8 cellular contexts compared by ENCODE assay signal in the genomic region with DNA sequence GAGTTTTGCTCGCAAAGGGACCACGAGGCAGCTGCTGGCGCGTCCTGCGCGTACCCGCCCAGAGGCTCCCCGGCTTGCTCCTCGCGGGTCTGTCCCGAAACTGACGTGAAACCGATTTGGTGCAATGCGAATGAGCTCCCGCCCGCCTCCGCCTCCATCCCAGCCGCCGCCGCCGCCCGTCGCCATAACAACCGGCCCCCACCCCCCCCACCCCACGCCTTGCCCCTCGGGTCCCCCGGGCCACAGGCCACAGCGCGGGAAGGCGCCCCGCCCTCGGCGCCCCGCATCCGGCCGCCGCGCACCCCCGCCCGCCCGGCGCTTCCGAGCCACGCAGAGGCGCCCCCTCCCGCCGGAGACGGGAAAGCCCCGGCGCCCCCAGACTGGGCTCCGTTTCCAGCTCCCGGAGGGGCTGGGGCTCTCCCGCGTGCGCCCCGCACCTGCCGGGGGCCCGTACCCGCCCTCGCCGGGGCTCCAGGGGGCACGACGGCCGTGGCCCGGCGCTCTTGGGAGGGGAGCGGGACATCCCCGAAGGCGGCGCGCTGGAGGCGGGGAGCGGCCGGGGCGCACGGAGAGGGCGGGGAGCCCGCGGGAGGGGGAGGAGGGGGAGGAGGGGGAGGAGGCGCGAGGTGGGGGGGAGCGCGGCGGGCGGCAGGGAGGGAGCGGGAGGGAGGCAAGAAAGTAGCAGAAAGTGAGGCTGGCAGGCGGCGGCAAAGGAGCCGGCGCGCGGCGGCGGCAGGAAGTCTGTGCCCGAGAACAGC. TPM values are rescaled to one million over a fixed set of nuclear protein-coding genes. Genes with fewer than 3 reads are reported as not detected.
A peak's percentile ranks its signal among the peaks of the same experiment; 100 is the strongest.
DNase-seq lines count a peak whose midpoint lies in the region; ATAC-seq and TF ChIP-seq lines count a peak whose summit lies in the region.

Gene CAMK1D (plus strand): TSS at position 678 of the 758 bp plus-strand sequence.

- H3K27me3 Mint-ChIP-seq in activated CD4-positive, alpha-beta T cell treated with anti-CD3 and anti-CD28 coated beads for 36 hours = peaks cover 4% of the 10 kb centered on the region

- H3K36me3 Mint-ChIP-seq in activated CD4-positive, alpha-beta T cell treated with anti-CD3 and anti-CD28 coated beads for 36 hours (ENCODE audit: low read depth) = peaks cover 3% of the 10 kb centered on the region

- peak; percentile 56 for ATAC-seq in HG02642 (IDR thresholded peaks at IDR 0.05; ENCODE audit: poor library complexity, unreplicated experiment)
- peak; percentile 56 for ATAC-seq in activated CD4-positive, alpha-beta T cell treated with anti-CD3 and anti-CD28 coated beads for 36 hours

- H3K9me3 Mint-ChIP-seq in activated CD4-positive, alpha-beta T cell treated with anti-CD3 and anti-CD28 coated beads for 36 hours (ENCODE audit: low read depth) = no peaks in the 10 kb centered on the region

- POLR2A ChIA-PET in activated CD4-positive, alpha-beta T cell treated with anti-CD3 and anti-CD28 coated beads for 36 hours (lab: Charles Lee) = interaction anchor here (0.7 to 0.9 kb wide), 3 partner anchors 11 to 277 kb away, joined by 3 read pairs; no protein-coding TSS in a partner anchor

- DNase-seq in NCI-H1092 treated with DMSO at 0.1 percent for 48 hours (lab: John Stamatoyannopoulos, UW) = peak; percentile 60
- no peak for DNase-seq in NCI-H1092 (lab: John Stamatoyannopoulos, UW)
- peak; percentile 21 for DNase-seq in NCI-H2107 treated with DMSO at 0.1 percent for 48 hours (lab: John Stamatoyannopoulos, UW; ENCODE audit: unreplicated experiment)
- DNase-seq in activated CD4-positive, alpha-beta T cell treated with anti-CD3 and anti-CD28 coated beads for 36 hours = peak; percentile 92
- peak; percentile 75 for DNase-seq in choroid plexus epithelial cell (ENCODE audit: low read depth)
- DNase-seq in left kidney (ENCODE audit: low read depth, low spot score) = peak; percentile 92
- DNase-seq in stimulated activated CD4-positive, alpha-beta T cell treated with anti-CD3 and anti-CD28 coated beads, Interleukin-2, amount 100 ng/mL, for 48 hours = peak; percentile 67 to 69

- CTCF ChIA-PET in activated CD4-positive, alpha-beta T cell treated with anti-CD3 and anti-CD28 coated beads for 36 hours (lab: Charles Lee) = interaction anchor here (0.6 to 0.9 kb wide), 3 partner anchors 23 to 97 kb away, joined by 3 to 4 read pairs (median 3); no protein-coding TSS in a partner anchor

- intact Hi-C loops in activated CD4-positive, alpha-beta T cell treated with anti-CD3 and anti-CD28 coated beads for 36 hours (cut with DNase I, micrococcal nuclease) = loop anchor here (1.0 to 5.0 kb wide), 11 partner anchors 17 to 750 kb away; partner anchors contain the start of genes CDC123 (in 1 of the 2), NUDT5 (in 1 of the 2) and UPF2 (in 1 of the 2)

- peaks cover 42% of the 10 kb centered on the region for H3K4me1 Mint-ChIP-seq in activated CD4-positive, alpha-beta T cell treated with anti-CD3 and anti-CD28 coated beads for 36 hours

- peak within 1 kb of the TSS; percentile 95 for H3K27ac Mint-ChIP-seq in activated CD4-positive, alpha-beta T cell treated with anti-CD3 and anti-CD28 coated beads for 36 hours

- peak within 1 kb of the TSS; percentile 90 for H3K4me3 Mint-ChIP-seq in activated CD4-positive, alpha-beta T cell treated with anti-CD3 and anti-CD28 coated beads for 36 hours

- peak within 1 kb of the TSS; percentile 82 for H3K4me3 ChIP-seq in choroid plexus epithelial cell (ENCODE audit: low read depth, low read length)

- TF ChIP-seq CTCF in choroid plexus epithelial cell (conservative IDR thresholded peaks at IDR 0.05; ENCODE audit: low read depth, low read length) = no peak

RNA-seq across cellular contexts. Expression of gene CAMK1D, which starts in this region (rescaled TPM):
- total RNA-seq in activated CD4-positive, alpha-beta T cell treated with anti-CD3 and anti-CD28 coated beads for 36 hours = 10 to 100 TPM; 16.0 to 16.3 TPM
